In genomic region chr1:15188678-15189077, GRCh38 we compare ENCODE assay signal across 15 cellular contexts. TPM values are rescaled to one million over a fixed set of nuclear protein-coding genes. Genes with fewer than 3 reads are reported as not detected.
A peak's percentile ranks its signal among the peaks of the same experiment; 100 is the strongest.
DNase-seq lines count a peak whose midpoint lies in the region; ATAC-seq, FAIRE-seq and TF ChIP-seq lines count a peak whose summit lies in the region.
"Had no signal": no experiment of that assay in that cellular context is flagged by ENCODE, and none has a peak within 500 bp of the region (broad histone marks: within the 10 kb centered on the region; RNA-seq: fewer than 3 reads in every experiment).

No MANE protein-coding gene starts in this region.

- H3K27ac ChIP-seq in heart right ventricle (peak overlapping the region in 3 of 10 donors; percentile 22 to 59 (median 26)), left lung (peak overlapping the region; percentile 33 to 53)
- H3K27ac ChIP-seq: thyroid gland had no signal

- H3K9me3 ChIP-seq in heart right ventricle = no peaks in the 10 kb centered on the region
- no peaks in the 10 kb centered on the region for H3K9me3 ChIP-seq in left lung
- H3K9me3 ChIP-seq: thyroid gland had no signal

- DNase-seq in heart right ventricle (no peak), cardiac septum (ENCODE audit: low spot score) (no peak), bronchial epithelial cell (ENCODE audit: low read depth) (peak; percentile 47), left lung (no peak), MV-4-11 (lab: John Stamatoyannopoulos, UW) (no peak), Kasumi-1 (lab: John Stamatoyannopoulos, UW) (no peak)
- DNase-seq in natural killer cell treated with Interleukin-12 subunit alpha and Interleukin-12 subunit beta and Interleukin-15 and Interleukin-18, amount 100 ng/mL, for 72 hours (ENCODE audit: low spot score) = no peak
- DNase-seq: hippocampal formation, NCI-H1105 treated with DMSO at 0.1 percent for 48 hours, NCI-H2227 treated with DMSO at 0.1 percent for 48 hours, retina, thyroid gland had no signal

- ATAC-seq in heart right ventricle (peak in 7 of 8 donors; percentile 20 to 81 (median 57)), left lung (no peak), HG03469 (IDR thresholded peaks at IDR 0.05; ENCODE audit: unreplicated experiment) (no peak)
- ATAC-seq in natural killer cell treated with Interleukin-12 subunit alpha and Interleukin-12 subunit beta and Interleukin-15 and Interleukin-18, amount 100 ng/mL, for 72 hours = no peak
- ATAC-seq: activated naive CD4-positive, alpha-beta T cell treated with anti-CD3 and anti-CD28 coated beads, Interleukin-2, amount 50 U/mL, for 72 hours had no signal

- H3K4me1 Mint-ChIP-seq in natural killer cell treated with Interleukin-12 subunit alpha and Interleukin-12 subunit beta and Interleukin-15 and Interleukin-18, amount 100 ng/mL, for 72 hours (ENCODE audit: low read depth in 2 of 2) = no peaks in the 10 kb centered on the region

- intact Hi-C loops in heart right ventricle (cut with DNase I) = no loop called here
- intact Hi-C loops in cardiac septum (cut with DNase I) = no loop called here
- intact Hi-C loops in left lung (cut with DNase I) = no loop called here

- peaks cover 0 to 24% (median 13%) of the 10 kb centered on the region in 9 donors for H3K4me1 ChIP-seq in heart right ventricle
- H3K4me1 ChIP-seq in left lung = peaks cover 0 to 37% of the 10 kb centered on the region in 2 donors
- H3K4me1 ChIP-seq: thyroid gland had no signal

- WGBS in heart right ventricle, 2 donors = 66 to 71% methylated on average over 3 of the region's 3 CpGs

- TF ChIP-seq CTCF in heart right ventricle (IDR thresholded peaks at IDR 0.05) (no peak), bronchial epithelial cell (IDR thresholded peaks at IDR 0.05; ENCODE audit: insufficient read depth, low read length, severe bottlenecking) (no peak), left lung (IDR thresholded peaks at IDR 0.05) (no peak)

- no peaks in the 10 kb centered on the region for H3K36me3 ChIP-seq in heart right ventricle
- no peaks in the 10 kb centered on the region for H3K36me3 ChIP-seq in bronchial epithelial cell (ENCODE audit: control insufficient read depth, insufficient read depth, low read length)
- no peaks in the 10 kb centered on the region for H3K36me3 ChIP-seq in left lung
- H3K36me3 ChIP-seq: thyroid gland had no signal

- no peaks in the 10 kb centered on the region for H3K9me3 Mint-ChIP-seq in natural killer cell treated with Interleukin-12 subunit alpha and Interleukin-12 subunit beta and Interleukin-15 and Interleukin-18, amount 100 ng/mL, for 72 hours
- H3K9me3 Mint-ChIP-seq: activated naive CD4-positive, alpha-beta T cell treated with anti-CD3 and anti-CD28 coated beads, Interleukin-2, amount 50 U/mL, for 72 hours had no signal

- H3K4me3 Mint-ChIP-seq in natural killer cell treated with Interleukin-12 subunit alpha and Interleukin-12 subunit beta and Interleukin-15 and Interleukin-18, amount 100 ng/mL, for 72 hours = no peak overlapping the region

- H3K4me3 ChIP-seq in heart right ventricle (no peak overlapping the region), bronchial epithelial cell (ENCODE audit: low read depth, low read length) (no peak overlapping the region), left lung (no peak overlapping the region)
- H3K4me3 ChIP-seq: thyroid gland had no signal

- no peaks in the 10 kb centered on the region for H3K36me3 Mint-ChIP-seq in natural killer cell treated with Interleukin-12 subunit alpha and Interleukin-12 subunit beta and Interleukin-15 and Interleukin-18, amount 100 ng/mL, for 72 hours
- H3K36me3 Mint-ChIP-seq: activated naive CD4-positive, alpha-beta T cell treated with anti-CD3 and anti-CD28 coated beads, Interleukin-2, amount 50 U/mL, for 72 hours had no signal

- peaks cover 2 to 9% of the 10 kb centered on the region in 2 donors for H3K27me3 Mint-ChIP-seq in natural killer cell treated with Interleukin-12 subunit alpha and Interleukin-12 subunit beta and Interleukin-15 and Interleukin-18, amount 100 ng/mL, for 72 hours

- no peaks in the 10 kb centered on the region for H3K27me3 ChIP-seq in heart right ventricle
- no peaks in the 10 kb centered on the region for H3K27me3 ChIP-seq in bronchial epithelial cell (ENCODE audit: control insufficient read depth, insufficient read depth, low read length)
- H3K27me3 ChIP-seq in left lung = no peaks in the 10 kb centered on the region
- H3K27me3 ChIP-seq: thyroid gland had no signal

- FAIRE-seq in bronchial epithelial cell (lab: Jason Lieb, UNC) = no peak
- FAIRE-seq: A204.1 had no signal

- H3K27ac Mint-ChIP-seq in natural killer cell treated with Interleukin-12 subunit alpha and Interleukin-12 subunit beta and Interleukin-15 and Interleukin-18, amount 100 ng/mL, for 72 hours = no peak overlapping the region
- H3K27ac Mint-ChIP-seq: activated naive CD4-positive, alpha-beta T cell treated with anti-CD3 and anti-CD28 coated beads, Interleukin-2, amount 50 U/mL, for 72 hours had no signal

RNA-seq across cellular contexts. Expression of gene TMEM51, which starts 35.1 kb away (rescaled TPM):
- total RNA-seq in heart right ventricle (1 to 10 TPM; 2.0 to 9.5 (median 2.8) TPM), cardiac septum (2.8 TPM), bronchial epithelial cell (5.3 and 6.4 TPM in 2 replicates), left lung (10 to 100 TPM; 17.9 TPM)
- 1 to 10 TPM; 3.8 to 3.9 TPM for polyA plus RNA-seq in heart right ventricle
- total RNA-seq in natural killer cell treated with Interleukin-12 subunit alpha and Interleukin-12 subunit beta and Interleukin-15 and Interleukin-18, amount 100 ng/mL, for 72 hours = not detected

RNA-seq across cellular contexts. Expression of gene FHAD1, which starts 58.3 kb away (rescaled TPM):
- total RNA-seq in heart right ventricle = 1 to 10 TPM in 1 of 10 donors, under 1 TPM in 4, not detected in 5; 0.12 to 1.0 (median 0.30) TPM
- under 1 TPM; 0.06 to 0.07 TPM for polyA plus RNA-seq in heart right ventricle
- total RNA-seq in cardiac septum = 0.32 TPM
- 0.13 TPM in 1 of 2 replicates, not detected in the other for total RNA-seq in bronchial epithelial cell
- total RNA-seq in left lung = 1 to 10 TPM; 1.4 to 8.5 TPM
- under 1 TPM in 1 of 2 donors, not detected in 1; 0.42 TPM for total RNA-seq in natural killer cell treated with Interleukin-12 subunit alpha and Interleukin-12 subunit beta and Interleukin-15 and Interleukin-18, amount 100 ng/mL, for 72 hours

Comparison
In these comparisons a context has a peak if more than half of its experiments do, and no peak if none do; other contexts are left out.
1. ATAC-seq: peak in heart right ventricle (7 of 8); none in left lung (single experiment), HG03469 (single experiment) and natural killer cell treated with Interleukin-12 subunit alpha and Interleukin-12 subunit beta and Interleukin-15 and Interleukin-18, amount 100 ng/mL, for 72 hours (0 of 2).